In the genomic region with DNA sequence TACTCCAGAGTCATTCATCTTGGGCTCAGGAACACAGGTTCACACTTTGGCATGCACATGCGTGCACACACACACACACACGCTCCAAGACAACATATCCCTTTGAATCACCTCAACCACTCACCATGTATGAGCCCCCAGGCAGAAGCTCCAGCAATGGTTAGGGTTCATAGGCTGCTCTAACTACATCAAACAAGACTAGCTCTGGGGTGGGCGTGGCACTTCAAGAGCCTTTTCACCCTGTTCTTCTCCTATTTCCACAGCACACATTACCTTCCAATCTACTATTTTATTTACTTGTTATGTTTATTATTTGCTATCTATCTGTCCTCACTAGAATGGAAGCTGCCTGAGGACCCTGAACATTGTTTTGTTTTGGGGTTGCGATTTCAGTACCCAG, we compare ENCODE assay signal across 34 cellular contexts. TPM values are rescaled to one million over a fixed set of nuclear protein-coding genes. Genes with fewer than 3 reads are reported as not detected.
"Had no signal": no experiment of that assay in that cellular context is flagged by ENCODE, and none has a peak within 500 bp of the region (broad histone marks: within the 10 kb centered on the region; RNA-seq: fewer than 3 reads in every experiment).

No MANE protein-coding gene starts in this region.

- H3K27me3 ChIP-seq: brain microvascular endothelial cell, esophagus squamous epithelium, gastroesophageal sphincter, heart right ventricle had no signal

- H3K27ac Mint-ChIP-seq: activated B cell treated with CpG ODN at 0.5 μM for 24 hours; activated CD8-positive, alpha-beta T cell treated with anti-CD3 and anti-CD28 coated beads for 36 hours; activated naive CD8-positive, alpha-beta T cell; activated T-helper 17 cell treated with anti-CD3 and anti-CD28 coated beads, Interleukin-2, amount 50 U/mL, for 72 hours; effector memory CD8-positive, alpha-beta T cell; T-helper 17 cell; T-helper 2 cell treated with Interferon-gamma antibody and Interleukin-4, amounts not matched to agents 5 μg/mL and 100 μg/mL, for 36 hours had no signal

- H3K36me3 Mint-ChIP-seq: activated naive CD8-positive, alpha-beta T cell had no signal

- H3K4me1 Mint-ChIP-seq: activated B cell treated with CpG ODN at 0.5 μM for 24 hours; activated T-helper 17 cell treated with anti-CD3 and anti-CD28 coated beads, Interleukin-2, amount 50 U/mL, for 72 hours; central memory CD8-positive, alpha-beta T cell; T-helper 17 cell had no signal

- H3K27ac ChIP-seq: brain microvascular endothelial cell, epithelial cell of prostate, esophagus squamous epithelium, gastroesophageal sphincter, heart right ventricle, WERI-Rb-1 had no signal

- H3K4me3 Mint-ChIP-seq: activated B cell treated with CpG ODN at 0.5 μM for 24 hours; activated CD8-positive, alpha-beta T cell treated with anti-CD3 and anti-CD28 coated beads for 36 hours; activated naive CD8-positive, alpha-beta T cell; activated T-cell treated with anti-CD3 and anti-CD28 coated beads, Interleukin-2, amount 50 U/mL, for 4 hours; activated T-helper 17 cell treated with anti-CD3 and anti-CD28 coated beads, Interleukin-2, amount 50 U/mL, for 72 hours; central memory CD8-positive, alpha-beta T cell; effector memory CD8-positive, alpha-beta T cell; T-helper 17 cell; T-helper 2 cell treated with Interferon-gamma antibody and Interleukin-4, amounts not matched to agents 5 μg/mL and 100 μg/mL, for 36 hours had no signal

- ATAC-seq: activated CD4-positive, CD25-positive, alpha-beta regulatory T cell treated with anti-CD3 and anti-CD28 coated beads, Interleukin-2, amount 50 U/mL, for 24 hours; activated CD8-positive, alpha-beta T cell treated with anti-CD3 and anti-CD28 coated beads for 36 hours; activated T-cell treated with anti-CD3 and anti-CD28 coated beads, Interleukin-2, amount 50 U/mL, for 4 hours; activated T-helper 17 cell treated with anti-CD3 and anti-CD28 coated beads, Interleukin-2, amount 50 U/mL, for 72 hours; effector memory CD8-positive, alpha-beta T cell; gastroesophageal sphincter; heart right ventricle; T-helper 17 cell had no signal

- H3K4me3 ChIP-seq: esophagus squamous epithelium, gastroesophageal sphincter, heart right ventricle had no signal

- H3K36me3 ChIP-seq: brain microvascular endothelial cell, esophagus squamous epithelium, gastroesophageal sphincter, heart right ventricle, WERI-Rb-1 had no signal

- H3K9me3 ChIP-seq: esophagus squamous epithelium, gastroesophageal sphincter, heart right ventricle had no signal

- DNase-seq: activated B cell treated with CpG ODN at 0.5 μM for 24 hours; activated CD4-positive, alpha-beta T cell treated with anti-CD3 and anti-CD28 coated beads for 48 hours; activated CD4-positive, alpha-beta T cell treated with anti-CD3 and anti-CD28 coated beads, Interleukin-2, amount 50 U/mL, for 1 hour; activated CD4-positive, alpha-beta T cell treated with anti-CD3 and anti-CD28 coated beads, Interleukin-2, amount 50 U/mL, for 48 hours; activated CD8-positive, alpha-beta memory T cell treated with anti-CD3 and anti-CD28 coated beads for 24 hours; activated CD8-positive, alpha-beta T cell treated with anti-CD3 and anti-CD28 coated beads for 36 hours; activated effector memory CD4-positive, alpha-beta T cell treated with Interleukin-2 at 50 U/mL for 16 hours; activated gamma-delta T cell treated with Interleukin-2 at 50 U/mL for 16 hours; activated naive CD4-positive, alpha-beta T cell treated with anti-CD3 and anti-CD28 coated beads, Interleukin-2, amount 50 U/mL, for 16 hours; activated naive CD4-positive, alpha-beta T cell treated with Interleukin-2 at 50 U/mL for 16 hours; activated T-cell treated with anti-CD3 and anti-CD28 coated beads, Interleukin-2, amount 50 U/mL, for 4 hours; amniotic stem cell; anterior cingulate cortex; brain microvascular endothelial cell; cortex of kidney; dermis blood vessel endothelial cell; effector CD4-positive, alpha-beta T cell; effector memory CD8-positive, alpha-beta T cell; esophagus squamous epithelium; foreskin melanocyte; heart right ventricle; T-helper 17 cell; T1000; WERI-Rb-1 had no signal

- H3K9me3 Mint-ChIP-seq: activated B cell treated with CpG ODN at 0.5 μM for 24 hours; activated CD8-positive, alpha-beta T cell treated with anti-CD3 and anti-CD28 coated beads for 36 hours; activated T-cell treated with anti-CD3 and anti-CD28 coated beads, Interleukin-2, amount 50 U/mL, for 4 hours; activated T-helper 17 cell treated with anti-CD3 and anti-CD28 coated beads, Interleukin-2, amount 50 U/mL, for 72 hours; central memory CD8-positive, alpha-beta T cell; effector memory CD8-positive, alpha-beta T cell; T-helper 2 cell treated with Interferon-gamma antibody and Interleukin-4, amounts not matched to agents 5 μg/mL and 100 μg/mL, for 36 hours had no signal

RNA-seq across cellular contexts. Expression of a gene that starts 28.7 kb away (rescaled TPM):
- total RNA-seq: activated B cell treated with CpG ODN at 0.5 μM for 24 hours; activated CD8-positive, alpha-beta T cell treated with anti-CD3 and anti-CD28 coated beads for 36 hours; activated T-cell treated with anti-CD3 and anti-CD28 coated beads, Interleukin-2, amount 50 U/mL, for 4 hours; activated T-helper 17 cell treated with anti-CD3 and anti-CD28 coated beads, Interleukin-2, amount 50 U/mL, for 72 hours; dermis blood vessel endothelial cell; endothelial cell of umbilical vein; fibroblast of villous mesenchyme; T-helper 17 cell had no signal
- polyA plus RNA-seq: endothelial cell of umbilical vein, fibroblast of lung had no signal
